In the genomic region with DNA sequence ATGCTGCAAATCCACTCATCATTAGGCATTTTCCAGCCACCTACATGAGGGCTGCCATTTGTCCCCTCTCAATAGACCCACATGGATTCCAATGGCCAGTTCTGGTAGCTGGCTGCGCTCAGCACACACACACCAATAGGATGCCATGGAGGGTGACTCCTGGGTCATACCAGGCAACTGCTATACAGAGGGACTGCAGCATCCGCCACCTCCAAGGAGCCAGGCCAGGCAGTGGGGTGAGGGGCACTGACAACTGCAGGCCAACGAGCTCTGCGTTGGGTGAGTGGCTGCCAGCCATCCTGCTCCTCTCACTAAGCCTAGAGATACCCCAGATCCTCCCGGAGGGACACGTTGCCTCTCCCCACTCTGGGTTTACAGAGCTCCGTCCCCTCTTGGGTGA, we compare ENCODE assay signal across 30 cellular contexts.
"Had no signal": no experiment of that assay in that cellular context is flagged by ENCODE, and none has a peak within 500 bp of the region (broad histone marks: within the 10 kb centered on the region; RNA-seq: fewer than 3 reads in every experiment).

No MANE protein-coding gene starts in this region.

- H3K9me3 ChIP-seq: gastroesophageal sphincter, mucosa of descending colon, right lobe of liver, suprapubic skin, transverse colon, upper lobe of right lung, uterus had no signal

- H3K36me3 ChIP-seq: gastroesophageal sphincter, neural progenitor cell, right lobe of liver, suprapubic skin, transverse colon, upper lobe of right lung, uterus had no signal

- DNase-seq: dorsolateral prefrontal cortex; effector CD8-positive, alpha-beta T cell; endodermal cell; foreskin keratinocyte; hypothalamus; kidney; mucosa of descending colon; naive thymus-derived CD4-positive, alpha-beta T cell; nucleus accumbens; right lobe of liver; small intestine; stimulated activated CD4-positive, alpha-beta T cell treated with anti-CD3 and anti-CD28 coated beads, Interleukin-12 subunit alpha, Interleukin-12 subunit beta, amount 100 ng/mL, for 4 hours; stimulated activated CD4-positive, alpha-beta T cell treated with anti-CD3 and anti-CD28 coated beads, Interleukin-1b, Interleukin-23, amount 100 ng/mL, for 48 hours; stimulated activated CD4-positive, alpha-beta T cell treated with anti-CD3 and anti-CD28 coated beads, Interleukin-4, amount 100 ng/mL, for 1 hour; stimulated activated CD8-positive, alpha-beta memory T cell treated with anti-CD3 and anti-CD28 coated beads, Interleukin-4, amount 100 ng/mL, for 48 hours; stimulated activated naive CD4-positive, alpha-beta T cell; stimulated activated naive CD8-positive, alpha-beta T cell treated with anti-CD3 and anti-CD28 coated beads, Interleukin-15, amount 100 ng/mL, for 72 hours; transverse colon; upper lobe of right lung; uterus had no signal

- H2AFZ ChIP-seq: neural progenitor cell had no signal

- H3K36me3 Mint-ChIP-seq: memory B cell; mesothelial cell of epicardium; naive thymus-derived CD4-positive, alpha-beta T cell; neural progenitor cell had no signal

- H3K4me1 Mint-ChIP-seq: memory B cell; stimulated activated naive CD8-positive, alpha-beta T cell treated with anti-CD3 and anti-CD28 coated beads, Interleukin-15, amount 100 ng/mL, for 72 hours had no signal

- H3K4me2 ChIP-seq: neural progenitor cell had no signal

- H3K4me3 ChIP-seq: dorsolateral prefrontal cortex, gastroesophageal sphincter, lung, mucosa of descending colon, neural progenitor cell, right lobe of liver, suprapubic skin, transverse colon, upper lobe of right lung, uterus had no signal

- H3K27me3 ChIP-seq: gastroesophageal sphincter, neural progenitor cell, right lobe of liver, suprapubic skin, transverse colon, upper lobe of right lung, uterus had no signal

- H3K4me3 Mint-ChIP-seq: endodermal cell; memory B cell; mesothelial cell of epicardium; naive thymus-derived CD4-positive, alpha-beta T cell; nephron; neural progenitor cell; stimulated activated naive CD8-positive, alpha-beta T cell treated with anti-CD3 and anti-CD28 coated beads, Interleukin-15, amount 100 ng/mL, for 72 hours had no signal

- H3K9ac ChIP-seq: neural progenitor cell had no signal

- H3K27ac Mint-ChIP-seq: endodermal cell; memory B cell; mesothelial cell of epicardium; naive thymus-derived CD4-positive, alpha-beta T cell; nephron; neural progenitor cell; progenitor cell of endocrine pancreas; stimulated activated naive CD8-positive, alpha-beta T cell treated with anti-CD3 and anti-CD28 coated beads, Interleukin-15, amount 100 ng/mL, for 72 hours had no signal

- FAIRE-seq: colon, kidney, small intestine had no signal

- H3K27ac ChIP-seq: dorsolateral prefrontal cortex, epithelial cell of prostate, foreskin keratinocyte, gastroesophageal sphincter, neural progenitor cell, right lobe of liver, suprapubic skin, transverse colon, upper lobe of right lung, uterus had no signal

- H3K4me1 ChIP-seq: foreskin keratinocyte, neural progenitor cell, right lobe of liver, suprapubic skin, transverse colon, upper lobe of right lung, uterus had no signal

- H3K9me3 Mint-ChIP-seq: endodermal cell; memory B cell; mesothelial cell of epicardium; nephron; stimulated activated naive CD8-positive, alpha-beta T cell treated with anti-CD3 and anti-CD28 coated beads, Interleukin-15, amount 100 ng/mL, for 72 hours had no signal
